ENCODE assay signal across 10 cellular contexts in genomic region chr19:34838753-34839431, GRCh38.
DNase-seq lines count a peak whose midpoint lies in the region; ATAC-seq and TF ChIP-seq lines count a peak whose summit lies in the region.
"Had no signal": no experiment of that assay in that cellular context is flagged by ENCODE, and none has a peak within 500 bp of the region (broad histone marks: within the 10 kb centered on the region; RNA-seq: fewer than 3 reads in every experiment).

No MANE protein-coding gene starts in this region.

- no peak overlapping the region for H3K27ac ChIP-seq in psoas muscle
- H3K27ac ChIP-seq in sigmoid colon, result peak overlapping the region in 1 of 4 donors; percentile 36

- peak overlapping the region; percentile 65 for H3K4me3 Mint-ChIP-seq in activated CD4-positive, alpha-beta T cell treated with anti-CD3 and anti-CD28 coated beads, Interleukin-2, amount 10 ng/mL, durations not matched to agents 24 days and 14 days

- 6 to 8% (median 7%) methylated on average over 43 of the region's 43 CpGs for WGBS in psoas muscle, 3 donors
- WGBS in sigmoid colon, 2 donors, result 11 to 32% methylated on average over 43 of the region's 43 CpGs

- peaks cover 0 to 24% (median 6%) of the 10 kb centered on the region in 3 donors for H3K27me3 ChIP-seq in psoas muscle (ENCODE audit: insufficient read depth in 3 of 3, low read length in 2 of 3)
- H3K27me3 ChIP-seq in sigmoid colon, result peaks cover 0 to 23% (median 9%) of the 10 kb centered on the region in 3 donors

- TF ChIP-seq POLR2A in sigmoid colon (IDR thresholded peaks at IDR 0.05), result no peak

- H3K36me3 ChIP-seq in psoas muscle (ENCODE audit: insufficient read depth in 1 of 2, low read depth in 1 of 2) (no peaks in the 10 kb centered on the region), sigmoid colon (no peaks in the 10 kb centered on the region)
- H3K36me3 ChIP-seq: adrenal gland had no signal

- peaks cover 4% of the 10 kb centered on the region for H3K4me1 Mint-ChIP-seq in activated CD4-positive, alpha-beta T cell treated with anti-CD3 and anti-CD28 coated beads, Interleukin-2, amount 10 ng/mL, durations not matched to agents 24 days and 14 days

- TF ChIP-seq EP300 in sigmoid colon (IDR thresholded peaks at IDR 0.05), result no peak

- DNase-seq in DMS153 (lab: John Stamatoyannopoulos, UW) (peak; percentile 3), foreskin fibroblast (peak in 1 of 2 donors; percentile 6), psoas muscle (peak in 1 of 2 donors; percentile 18), sigmoid colon (no peak), SW480 (ENCODE audit: low spot score) (no peak)
- DNase-seq in activated CD4-positive, alpha-beta T cell treated with anti-CD3 and anti-CD28 coated beads, Interleukin-2, amount 10 ng/mL, durations not matched to agents 24 days and 14 days, result peak; percentile 71
- DNase-seq: NCI-H2081 had no signal

- no peaks in the 10 kb centered on the region for H3K36me3 Mint-ChIP-seq in activated CD4-positive, alpha-beta T cell treated with anti-CD3 and anti-CD28 coated beads, Interleukin-2, amount 10 ng/mL, durations not matched to agents 24 days and 14 days (ENCODE audit: low read depth)

- no peaks in the 10 kb centered on the region for H3K4me1 ChIP-seq in psoas muscle
- peaks cover 0 to 7% (median 3%) of the 10 kb centered on the region in 4 donors for H3K4me1 ChIP-seq in sigmoid colon
- H3K4me1 ChIP-seq: adrenal gland had no signal

- peak; percentile 28 for TF ChIP-seq CTCF in foreskin fibroblast (IDR thresholded peaks at IDR 0.05; ENCODE audit: low read depth, low read length)
- peak; percentile 3 for TF ChIP-seq CTCF in psoas muscle (IDR thresholded peaks at IDR 0.05)
- no peak for TF ChIP-seq CTCF in sigmoid colon (IDR thresholded peaks at IDR 0.05)

- no peak overlapping the region for H3K27ac Mint-ChIP-seq in activated CD4-positive, alpha-beta T cell treated with anti-CD3 and anti-CD28 coated beads, Interleukin-2, amount 10 ng/mL, durations not matched to agents 24 days and 14 days

- no peak overlapping the region for H3K4me3 ChIP-seq in foreskin fibroblast (ENCODE audit: low read depth in 1 of 2, low read length in 2 of 2)
- peak overlapping the region; percentile 18 for H3K4me3 ChIP-seq in psoas muscle
- peak overlapping the region in 1 of 4 donors; percentile 5 for H3K4me3 ChIP-seq in sigmoid colon

- ATAC-seq in psoas muscle (no peak), GM21825 (IDR thresholded peaks at IDR 0.05; ENCODE audit: unreplicated experiment) (no peak), HG03025 (IDR thresholded peaks at IDR 0.05; ENCODE audit: low FRiP score, unreplicated experiment) (no peak)

- intact Hi-C loops in activated CD4-positive, alpha-beta T cell treated with anti-CD3 and anti-CD28 coated beads, Interleukin-2, amount 10 ng/mL, durations not matched to agents 24 days and 14 days (cut with micrococcal nuclease), result no loop called here
- intact Hi-C loops in psoas muscle (cut with DNase I) (no loop called here), sigmoid colon (cut with DNase I) (no loop called here)

- peaks cover 9% of the 10 kb centered on the region for H3K27me3 Mint-ChIP-seq in activated CD4-positive, alpha-beta T cell treated with anti-CD3 and anti-CD28 coated beads, Interleukin-2, amount 10 ng/mL, durations not matched to agents 24 days and 14 days

- H3K9me3 Mint-ChIP-seq in activated CD4-positive, alpha-beta T cell treated with anti-CD3 and anti-CD28 coated beads, Interleukin-2, amount 10 ng/mL, durations not matched to agents 24 days and 14 days, result no peaks in the 10 kb centered on the region

- H3K9me3 ChIP-seq in psoas muscle (no peaks in the 10 kb centered on the region), sigmoid colon (no peaks in the 10 kb centered on the region)
- H3K9me3 ChIP-seq: adrenal gland had no signal

Comparison
In these comparisons a context has a peak if more than half of its experiments do, and no peak if none do; other contexts are left out.
1. DNase-seq: peak in DMS153 (single experiment) and activated CD4-positive, alpha-beta T cell treated with anti-CD3 and anti-CD28 coated beads, Interleukin-2, amount 10 ng/mL, durations not matched to agents 24 days and 14 days (single experiment); none in sigmoid colon (single experiment) and SW480 (single experiment).
2. CTCF ChIP-seq: peak in foreskin fibroblast (single experiment) and psoas muscle (single experiment); none in sigmoid colon (0 of 4).